11 cellular contexts compared by ENCODE assay signal in the genomic region with DNA sequence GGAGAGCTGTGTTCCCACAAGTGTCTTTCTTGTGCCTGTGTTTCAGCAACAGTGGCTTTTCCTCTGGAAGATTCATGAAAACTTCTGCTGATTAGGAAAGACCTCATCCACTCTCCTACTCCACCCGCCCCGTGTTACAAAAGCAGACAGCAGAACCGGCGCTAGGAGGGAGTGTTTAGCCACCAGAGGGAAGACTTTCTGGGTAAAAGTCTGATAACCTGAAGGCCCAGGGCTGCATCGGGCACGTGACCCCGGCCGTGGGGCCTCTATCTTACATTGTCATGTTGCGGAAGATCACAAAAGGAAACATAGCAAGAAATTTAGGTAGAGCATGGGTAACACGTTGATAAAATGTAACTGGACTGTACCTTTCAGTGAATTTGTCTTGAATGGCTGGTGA. TPM values are rescaled to one million over a fixed set of nuclear protein-coding genes. Genes with fewer than 3 reads are reported as not detected.
DNase-seq lines count a peak whose midpoint lies in the region; ATAC-seq, FAIRE-seq and TF ChIP-seq lines count a peak whose summit lies in the region.
"Had no signal": no experiment of that assay in that cellular context is flagged by ENCODE, and none has a peak within 500 bp of the region (broad histone marks: within the 10 kb centered on the region; RNA-seq: fewer than 3 reads in every experiment).

No MANE protein-coding gene starts in this region.

- no peaks in the 10 kb centered on the region for H3K9me3 ChIP-seq in IMR-90 (ENCODE audit: control insufficient read depth, insufficient read depth, low read length)
- H3K9me3 ChIP-seq in mucosa of descending colon: peaks cover 5% of the 10 kb centered on the region

- H3K9me3 Mint-ChIP-seq in activated CD4-positive, alpha-beta T cell treated with anti-CD3 and anti-CD28 coated beads, Interleukin-2, amount 10 ng/mL, durations not matched to agents 7 days and 5 days: no peaks in the 10 kb centered on the region

- FAIRE-seq in GM12892 (lab: Jason Lieb, UNC): no peak
- FAIRE-seq: colon had no signal

- H3K27ac ChIP-seq in IMR-90 (ENCODE audit: insufficient read depth, low read length): no peak overlapping the region
- H3K27ac ChIP-seq: SK-N-MC had no signal

- H3K9ac ChIP-seq in IMR-90 (ENCODE audit: low read depth, low read length): no peak overlapping the region

- no peak overlapping the region for H2AFZ ChIP-seq in IMR-90 (replicated peaks; ENCODE audit: low read length, poor library complexity)

- H3K27me3 ChIP-seq in IMR-90 (ENCODE audit: control insufficient read depth, insufficient read depth, low read length): no peaks in the 10 kb centered on the region

- no peak overlapping the region for H2BK5ac ChIP-seq in IMR-90 (ENCODE audit: low read depth, low read length, poor library complexity, severe bottlenecking)

- H3K4ac ChIP-seq in IMR-90 (ENCODE audit: low read depth, low read length): no peak overlapping the region

- no peak overlapping the region for H3K23ac ChIP-seq in IMR-90 (ENCODE audit: low read depth, low read length)

- H3K27ac Mint-ChIP-seq in activated CD4-positive, alpha-beta T cell treated with anti-CD3 and anti-CD28 coated beads, Interleukin-2, amount 10 ng/mL, durations not matched to agents 7 days and 5 days: no peak overlapping the region

- H4K91ac ChIP-seq in IMR-90 (ENCODE audit: insufficient read depth, low read depth, low read length): no peak overlapping the region

- no peak overlapping the region for H3K56ac ChIP-seq in IMR-90 (ENCODE audit: extremely low read depth, insufficient read depth, low read length)

- CTCF ChIA-PET in IMR-90 (lab: Yijun Ruan, JAX): no interaction called here
- CTCF ChIA-PET in activated CD4-positive, alpha-beta T cell treated with anti-CD3 and anti-CD28 coated beads, Interleukin-2, amount 10 ng/mL, durations not matched to agents 7 days and 5 days (lab: Charles Lee): no interaction called here

- intact Hi-C loops in IMR-90 (cut with micrococcal nuclease) (no loop called here), mucosa of descending colon (cut with DNase I, micrococcal nuclease) (no loop called here)

- H3K18ac ChIP-seq in IMR-90 (ENCODE audit: low read depth, low read length): no peak overlapping the region

- no peaks in the 10 kb centered on the region for H3K4me1 Mint-ChIP-seq in activated CD4-positive, alpha-beta T cell treated with anti-CD3 and anti-CD28 coated beads, Interleukin-2, amount 10 ng/mL, durations not matched to agents 7 days and 5 days

- H3K4me3 ChIP-seq in IMR-90 (ENCODE audit: insufficient read depth, low read depth, low read length) (no peak overlapping the region), mucosa of descending colon (no peak overlapping the region)
- H3K4me3 ChIP-seq: SK-N-MC had no signal

- no peaks in the 10 kb centered on the region for H4K20me1 ChIP-seq in IMR-90 (ENCODE audit: insufficient read depth, low read length)

- ATAC-seq in IMR-90 (ENCODE audit: low read depth): no peak
- ATAC-seq in mucosa of descending colon: peak; percentile 84
- no peak for ATAC-seq in HG02970 (IDR thresholded peaks at IDR 0.05; ENCODE audit: low FRiP score, unreplicated experiment)

- H3K4me1 ChIP-seq in IMR-90 (ENCODE audit: control insufficient read depth, insufficient read depth, low read length): no peaks in the 10 kb centered on the region
- H3K4me1 ChIP-seq in mucosa of descending colon (ENCODE audit: low read depth): no peaks in the 10 kb centered on the region

- WGBS in IMR-90 (ENCODE audit: extremely low coverage in 2 of 2, insufficient read length in 1 of 2), 2 experiments: 5% methylated on average over 4 of the region's 10 CpGs; no CpG with 5 or more reads in 1 of the 2 experiments

- H3K79me1 ChIP-seq in IMR-90 (ENCODE audit: low read depth in 1 of 2, low read length in 2 of 2): no peaks in the 10 kb centered on the region

- H3K14ac ChIP-seq in IMR-90 (replicated peaks; ENCODE audit: low read depth, low read length): no peak overlapping the region

- dilution Hi-C loops in IMR-90 (cut with HindIII; ENCODE audit: low sequenced_read_pairs, unreplicated experiment): no loop called here

- H2AK9ac ChIP-seq in IMR-90 (replicated peaks; ENCODE audit: low read depth, low read length, poor library complexity): no peak overlapping the region

- TF ChIP-seq POLR2A in IMR-90 (IDR thresholded peaks at IDR 0.05; ENCODE audit: low read depth, low read length): no peak
- TF ChIP-seq POLR2A in GM12892 (IDR thresholded peaks at IDR 0.05; ENCODE audit: low read depth, low read length): no peak

- H2BK120ac ChIP-seq in IMR-90 (ENCODE audit: low read depth, low read length): no peak overlapping the region

- H3K36me3 ChIP-seq in IMR-90 (ENCODE audit: control insufficient read depth, insufficient read depth, low read length) (no peaks in the 10 kb centered on the region), mucosa of descending colon (ENCODE audit: low read depth) (no peaks in the 10 kb centered on the region)

- no peak overlapping the region for H3K4me3 Mint-ChIP-seq in activated CD4-positive, alpha-beta T cell treated with anti-CD3 and anti-CD28 coated beads, Interleukin-2, amount 10 ng/mL, durations not matched to agents 7 days and 5 days

- H4K8ac ChIP-seq in IMR-90 (ENCODE audit: low read depth in 2 of 2, low read length in 2 of 2): no peak overlapping the region

- DNase-seq in ELF-1 (ENCODE audit: low read depth, low spot score) (peak; percentile 5), IMR-90 (no peak), mucosa of descending colon (peak in 2 of 3 donors; percentile 47 to 60), SK-N-DZ (ENCODE audit: low spot score) (no peak), NCI-H2227 treated with DMSO at 0.1 percent for 48 hours (lab: John Stamatoyannopoulos, UW) (no peak), GM12892 (ENCODE audit: insufficient read length) (no peak)
- peak; percentile 17 for DNase-seq in activated CD4-positive, alpha-beta T cell treated with anti-CD3 and anti-CD28 coated beads, Interleukin-2, amount 10 ng/mL, durations not matched to agents 7 days and 5 days

- no TSS peak for BruUV-seq in IMR-90 (replicated peaks; lab: Mats Ljungman, UMichigan)

- H3K36me3 Mint-ChIP-seq in activated CD4-positive, alpha-beta T cell treated with anti-CD3 and anti-CD28 coated beads, Interleukin-2, amount 10 ng/mL, durations not matched to agents 7 days and 5 days (ENCODE audit: low read depth): no peaks in the 10 kb centered on the region

- H2BK15ac ChIP-seq in IMR-90 (ENCODE audit: low read depth, low read length): no peak overlapping the region

- TF ChIP-seq RAD21 in IMR-90 (IDR thresholded peaks at IDR 0.05; ENCODE audit: low read length): no peak

- H3K4me2 ChIP-seq in IMR-90 (ENCODE audit: low read depth, low read length): no peak overlapping the region

- no peak overlapping the region for H2BK20ac ChIP-seq in IMR-90 (ENCODE audit: low read depth, low read length)

- in situ Hi-C loops in IMR-90 (cut with MboI; ENCODE audit: low sequenced_read_pairs): no loop called here

- TF ChIP-seq CTCF in IMR-90 (conservative IDR thresholded peaks at IDR 0.05; ENCODE audit: low read depth, low read length) (0 out of 2 replicates have a peak, but pooled peaks have one; percentile 20), mucosa of descending colon (IDR thresholded peaks at IDR 0.05) (peak; percentile 28)

- H4K5ac ChIP-seq in IMR-90 (ENCODE audit: low read depth, low read length): no peak overlapping the region

- POLR2A ChIA-PET in IMR-90 (lab: Charles Lee; ENCODE audit: unreplicated experiment): no interaction called here
- POLR2A ChIA-PET in activated CD4-positive, alpha-beta T cell treated with anti-CD3 and anti-CD28 coated beads, Interleukin-2, amount 10 ng/mL, durations not matched to agents 7 days and 5 days (lab: Charles Lee): no interaction called here

- peaks cover 32% of the 10 kb centered on the region for H3K27me3 Mint-ChIP-seq in activated CD4-positive, alpha-beta T cell treated with anti-CD3 and anti-CD28 coated beads, Interleukin-2, amount 10 ng/mL, durations not matched to agents 7 days and 5 days

- no peak overlapping the region for H2AK5ac ChIP-seq in IMR-90 (ENCODE audit: low read depth, low read length)

- no peaks in the 10 kb centered on the region for H3K9me1 ChIP-seq in IMR-90 (ENCODE audit: insufficient read depth, low read length)

TF ChIP-seq in IMR-90, 13 proteins besides CTCF, POLR2A, EP300 and RAD21 (continues in another document):
- TF ChIP-seq NFE2L2 (IDR thresholded peaks at IDR 0.05; ENCODE audit: low read depth, low read length) (no peak), SMC3 (IDR thresholded peaks at IDR 0.05; ENCODE audit: low read depth, low read length) (no peak; the same call in 1 of the 2 replicates), BHLHE40 (IDR thresholded peaks at IDR 0.05; ENCODE audit: low read depth, low read length) (no peak), FOS (IDR thresholded peaks at IDR 0.05; ENCODE audit: low read depth, low read length) (no peak)
- TF ChIP-seq, protein P1, sequence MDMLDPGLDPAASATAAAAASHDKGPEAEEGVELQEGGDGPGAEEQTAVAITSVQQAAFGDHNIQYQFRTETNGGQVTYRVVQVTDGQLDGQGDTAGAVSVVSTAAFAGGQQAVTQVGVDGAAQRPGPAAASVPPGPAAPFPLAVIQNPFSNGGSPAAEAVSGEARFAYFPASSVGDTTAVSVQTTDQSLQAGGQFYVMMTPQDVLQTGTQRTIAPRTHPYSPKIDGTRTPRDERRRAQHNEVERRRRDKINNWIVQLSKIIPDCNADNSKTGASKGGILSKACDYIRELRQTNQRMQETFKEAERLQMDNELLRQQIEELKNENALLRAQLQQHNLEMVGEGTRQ (IDR thresholded peaks at IDR 0.05; ENCODE audit: low read depth, low read length): no peak

RNA-seq across cellular contexts. Expression of a gene that starts 32.0 kb away (rescaled TPM):
- total RNA-seq in IMR-90 (2012; rRNA removed): not detected in 2 replicates
- not detected in 2 replicates for polyA plus RNA-seq in IMR-90 (2012; rRNA removed)
- polyA plus RNA-seq in IMR-90 (2012; cell fraction: cytosol; rRNA removed): not detected in 2 replicates
- polyA plus RNA-seq in IMR-90 (2012; cell fraction: nucleus; rRNA removed; ENCODE audit: low replicate concordance): not detected in 2 replicates
- total RNA-seq in activated CD4-positive, alpha-beta T cell treated with anti-CD3 and anti-CD28 coated beads, Interleukin-2, amount 10 ng/mL, durations not matched to agents 7 days and 5 days: not detected
- 10 to 100 TPM in 1 of 3 donors, 1 to 10 TPM in 2; 1.5 to 10.2 (median 3.1) TPM for total RNA-seq in mucosa of descending colon
- not detected in 2 replicates for polyA plus RNA-seq in SK-N-DZ (2014; cell fraction: cytosol; rRNA removed)
- polyA plus RNA-seq in SK-N-DZ (2014; cell fraction: nucleus; rRNA removed): not detected in 2 replicates
- not detected for polyA plus RNA-seq in GM12892 (2012; ENCODE audit: missing spikeins)
- total RNA-seq: pulmonary artery endothelial cell had no signal

RNA-seq across cellular contexts. Expression of a gene that starts 41.7 kb away (rescaled TPM):
- total RNA-seq in IMR-90 (2012; rRNA removed) (not detected in 2 replicates), mucosa of descending colon (not detected)
- not detected in 2 replicates for polyA plus RNA-seq in IMR-90 (2012; rRNA removed)
- polyA plus RNA-seq in IMR-90 (2012; cell fraction: cytosol; rRNA removed): 0.01 TPM in 1 of 2 replicates, not detected in the other
- not detected in 2 replicates for polyA plus RNA-seq in IMR-90 (2012; cell fraction: nucleus; rRNA removed; ENCODE audit: low replicate concordance)
- total RNA-seq in activated CD4-positive, alpha-beta T cell treated with anti-CD3 and anti-CD28 coated beads, Interleukin-2, amount 10 ng/mL, durations not matched to agents 7 days and 5 days: not detected
- not detected in 2 replicates for polyA plus RNA-seq in SK-N-DZ (2014; cell fraction: cytosol; rRNA removed)
- polyA plus RNA-seq in SK-N-DZ (2014; cell fraction: nucleus; rRNA removed): not detected in 2 replicates
- not detected for polyA plus RNA-seq in GM12892 (2012; ENCODE audit: missing spikeins)
- total RNA-seq: pulmonary artery endothelial cell had no signal

Comparison
In these comparisons a context has a peak if more than half of its experiments do, and no peak if none do; other contexts are left out.
1. DNase-seq: peak in ELF-1 (single experiment), activated CD4-positive, alpha-beta T cell treated with anti-CD3 and anti-CD28 coated beads, Interleukin-2, amount 10 ng/mL, durations not matched to agents 7 days and 5 days (single experiment) and mucosa of descending colon (2 of 3); none in IMR-90 (single experiment), SK-N-DZ (single experiment), NCI-H2227 treated with DMSO at 0.1 percent for 48 hours (single experiment) and GM12892 (single experiment).